1 cellular context compared by ENCODE assay signal in genomic region chr22:46237453-46238158, GRCh38.
TF ChIP-seq lines count a peak whose summit lies in the region.

No MANE protein-coding gene starts in this region.

TF ChIP-seq in IMR-90, 13 proteins besides CTCF, POLR2A, EP300 and RAD21:
- TF ChIP-seq FOS (IDR thresholded peaks at IDR 0.05; ENCODE audit: low read depth, low read length) (no peak), RFX5 (IDR thresholded peaks at IDR 0.05; ENCODE audit: low read depth, low read length) (no peak), USF2 (IDR thresholded peaks at IDR 0.05; ENCODE audit: low read depth, low read length) (no peak), SMC3 (IDR thresholded peaks at IDR 0.05; ENCODE audit: low read depth, low read length) (no peak), MAFK (IDR thresholded peaks at IDR 0.05; ENCODE audit: low read depth, low read length) (no peak), NFE2L2 (IDR thresholded peaks at IDR 0.05; ENCODE audit: low read depth, low read length) (no peak), RCOR1 (IDR thresholded peaks at IDR 0.05; ENCODE audit: insufficient replicate concordance, low read length) (no peak), BHLHE40 (IDR thresholded peaks at IDR 0.05; ENCODE audit: low read depth, low read length) (no peak), CEBPB (IDR thresholded peaks at IDR 0.05; ENCODE audit: low read depth, low read length) (no peak), MXI1 (IDR thresholded peaks at IDR 0.05; ENCODE audit: borderline replicate concordance, low read depth, low read length) (no peak), MAZ (IDR thresholded peaks at IDR 0.05; ENCODE audit: borderline replicate concordance, low read depth, low read length) (no peak), CHD1 (IDR thresholded peaks at IDR 0.05; ENCODE audit: low read depth, low read length) (no peak), ELK1 (IDR thresholded peaks at IDR 0.05; ENCODE audit: borderline replicate concordance, low read depth, low read length) (no peak)
